Comparison of ENCODE assay signal across 33 cellular contexts in genomic region chr17:35825206-35825605, GRCh38. TPM values are rescaled to one million over a fixed set of nuclear protein-coding genes. Genes with fewer than 3 reads are reported as not detected.
"Had no signal": no experiment of that assay in that cellular context is flagged by ENCODE, and none has a peak within 500 bp of the region (broad histone marks: within the 10 kb centered on the region; RNA-seq: fewer than 3 reads in every experiment).

No MANE protein-coding gene starts in this region.

- H3K27me3 Mint-ChIP-seq: activated B cell treated with CpG ODN at 0.5 μM for 24 hours; activated CD8-positive, alpha-beta T cell treated with anti-CD3 and anti-CD28 coated beads for 36 hours; activated naive CD4-positive, alpha-beta T cell treated with anti-CD3 and anti-CD28 coated beads, Interleukin-2, amount 50 U/mL, for 24 hours; activated naive CD8-positive, alpha-beta T cell treated with anti-CD3 and anti-CD28 coated beads, Interleukin-2, amount 10 ng/mL, durations not matched to agents 7 days and 5 days; T-helper 17 cell had no signal

- H3K4me3 Mint-ChIP-seq: activated B cell treated with CpG ODN at 0.5 μM for 24 hours; activated CD8-positive, alpha-beta T cell treated with anti-CD3 and anti-CD28 coated beads for 36 hours; activated naive CD4-positive, alpha-beta T cell treated with anti-CD3 and anti-CD28 coated beads, Interleukin-2, amount 50 U/mL, for 24 hours; activated naive CD8-positive, alpha-beta T cell treated with anti-CD3 and anti-CD28 coated beads, Interleukin-2, amount 10 ng/mL, durations not matched to agents 7 days and 5 days; T-helper 17 cell; T-helper 2 cell treated with Interferon-gamma antibody and Interleukin-4, amounts not matched to agents 5 μg/mL and 100 μg/mL, for 36 hours had no signal

- H3K27ac Mint-ChIP-seq: activated B cell treated with CpG ODN at 0.5 μM for 24 hours; activated CD8-positive, alpha-beta T cell treated with anti-CD3 and anti-CD28 coated beads for 36 hours; activated naive CD4-positive, alpha-beta T cell treated with anti-CD3 and anti-CD28 coated beads, Interleukin-2, amount 50 U/mL, for 24 hours; activated naive CD8-positive, alpha-beta T cell treated with anti-CD3 and anti-CD28 coated beads, Interleukin-2, amount 10 ng/mL, durations not matched to agents 7 days and 5 days; T-helper 2 cell treated with Interferon-gamma antibody and Interleukin-4, amounts not matched to agents 5 μg/mL and 100 μg/mL, for 36 hours had no signal

- H3K4me1 Mint-ChIP-seq: activated B cell treated with CpG ODN at 0.5 μM for 24 hours had no signal

- FAIRE-seq: astrocyte, bronchial epithelial cell, endometrium had no signal

- DNase-seq: activated B cell treated with CpG ODN at 0.5 μM for 24 hours; activated CD4-positive, alpha-beta T cell treated with anti-CD3 and anti-CD28 coated beads for 48 hours; activated CD4-positive, alpha-beta T cell treated with anti-CD3 and anti-CD28 coated beads, Interleukin-2, amount 50 U/mL, for 1 hour; activated CD4-positive, alpha-beta T cell treated with anti-CD3 and anti-CD28 coated beads, Interleukin-2, amount 50 U/mL, for 48 hours; activated CD8-positive, alpha-beta memory T cell treated with anti-CD3 and anti-CD28 coated beads for 24 hours; activated CD8-positive, alpha-beta T cell treated with anti-CD3 and anti-CD28 coated beads for 36 hours; activated gamma-delta T cell; activated naive CD4-positive, alpha-beta T cell; activated naive CD8-positive, alpha-beta T cell treated with anti-CD3 and anti-CD28 coated beads, Interleukin-2, amount 10 ng/mL, durations not matched to agents 7 days and 5 days; activated T-cell treated with anti-CD3 and anti-CD28 coated beads, Interleukin-2, amount 50 U/mL, for 1 hour; activated T-cell treated with anti-CD3 and anti-CD28 coated beads, Interleukin-2, amount 50 U/mL, for 48 hours; amniotic stem cell; anterior cingulate cortex; brain microvascular endothelial cell; caudate nucleus; colonic mucosa; effector CD8-positive, alpha-beta T cell; foreskin keratinocyte; gastrocnemius medialis; glutamatergic neuron; heart left ventricle; T-helper 1 cell; T-helper 17 cell; T1000; WERI-Rb-1 had no signal

- H3K9me3 Mint-ChIP-seq: activated B cell treated with CpG ODN at 0.5 μM for 24 hours; activated CD8-positive, alpha-beta T cell treated with anti-CD3 and anti-CD28 coated beads for 36 hours; activated naive CD4-positive, alpha-beta T cell treated with anti-CD3 and anti-CD28 coated beads, Interleukin-2, amount 50 U/mL, for 24 hours; activated naive CD8-positive, alpha-beta T cell treated with anti-CD3 and anti-CD28 coated beads, Interleukin-2, amount 10 ng/mL, durations not matched to agents 7 days and 5 days; T-helper 2 cell treated with Interferon-gamma antibody and Interleukin-4, amounts not matched to agents 5 μg/mL and 100 μg/mL, for 36 hours had no signal

- ATAC-seq: activated CD4-positive, CD25-positive, alpha-beta regulatory T cell treated with anti-CD3 and anti-CD28 coated beads, Interleukin-2, amount 50 U/mL, for 24 hours; activated CD8-positive, alpha-beta T cell treated with anti-CD3 and anti-CD28 coated beads for 36 hours; foreskin keratinocyte; gastrocnemius medialis; T-helper 17 cell had no signal

RNA-seq across cellular contexts. Expression of gene MMP28, which starts 29.8 kb away (rescaled TPM):
- total RNA-seq: activated B cell treated with CpG ODN at 0.5 μM for 24 hours, epithelial cell of proximal tubule had no signal

RNA-seq across cellular contexts. Expression of gene HEATR9, which starts 43.5 kb away (rescaled TPM):
- total RNA-seq: activated B cell treated with CpG ODN at 0.5 μM for 24 hours, astrocyte, bronchial epithelial cell, colonic mucosa, dermis microvascular lymphatic vessel endothelial cell, epithelial cell of proximal tubule, foreskin keratinocyte, gastrocnemius medialis had no signal

RNA-seq across cellular contexts. Expression of gene CCL5, which starts 55.0 kb away (rescaled TPM):
- total RNA-seq: bronchial epithelial cell, epithelial cell of proximal tubule, foreskin keratinocyte had no signal
